In genomic region chr1:172658871-172659453, GRCh38 we compare ENCODE assay signal across 10 cellular contexts. TPM values are rescaled to one million over a fixed set of nuclear protein-coding genes. Genes with fewer than 3 reads are reported as not detected.
DNase-seq lines count a peak whose midpoint lies in the region; ATAC-seq and TF ChIP-seq lines count a peak whose summit lies in the region.
"Had no signal": no experiment of that assay in that cellular context is flagged by ENCODE, and none has a peak within 500 bp of the region (broad histone marks: within the 10 kb centered on the region; RNA-seq: fewer than 3 reads in every experiment).

Gene FASLG, plus strand, starts transcription at chr1:172659103. Its CDS starts 99 bp downstream, at chr1:172659202.

- H3K36me3 Mint-ChIP-seq in T-helper 1 cell treated with Interleukin-12 subunit alpha and Interleukin-12 subunit beta and Interleukin-4 antibody, amounts not matched to agents 30 μg/mL and 1 μg/mL, for 36 hours (ENCODE audit: low read depth) = peaks cover 13% of the 10 kb centered on the region

- peaks cover 4% of the 10 kb centered on the region for H3K27me3 Mint-ChIP-seq in T-helper 1 cell treated with Interleukin-12 subunit alpha and Interleukin-12 subunit beta and Interleukin-4 antibody, amounts not matched to agents 30 μg/mL and 1 μg/mL, for 36 hours (ENCODE audit: low read depth)

- in situ Hi-C loops in G401 (cut with HindIII; ENCODE audit: low sequenced_read_pairs) = no loop called here

- H3K9me3 Mint-ChIP-seq in T-helper 1 cell treated with Interleukin-12 subunit alpha and Interleukin-12 subunit beta and Interleukin-4 antibody, amounts not matched to agents 30 μg/mL and 1 μg/mL, for 36 hours = peaks cover 4% of the 10 kb centered on the region

- peak within 1 kb of the TSS; percentile 28 for H3K4me3 ChIP-seq in lower lobe of right lung
- H3K4me3 ChIP-seq: sigmoid colon had no signal

- peaks cover 63% of the 10 kb centered on the region for H3K4me1 Mint-ChIP-seq in T-helper 1 cell treated with Interleukin-12 subunit alpha and Interleukin-12 subunit beta and Interleukin-4 antibody, amounts not matched to agents 30 μg/mL and 1 μg/mL, for 36 hours (ENCODE audit: low read depth)

- H3K36me3 ChIP-seq in lower lobe of right lung = no peaks in the 10 kb centered on the region
- H3K36me3 ChIP-seq: left lung, sigmoid colon had no signal

- DNase-seq in activated T-cell treated with anti-CD3 and anti-CD28 coated beads, Interleukin-2, amount 50 U/mL, for 1 hour = peak; percentile 49
- no peak for DNase-seq in lower lobe of right lung
- peak; percentile 32 for DNase-seq in stimulated activated CD8-positive, alpha-beta memory T cell treated with anti-CD3 and anti-CD28 coated beads, Interleukin-7, amount 100 ng/mL, for 24 hours (ENCODE audit: low read depth)
- DNase-seq in erythroblast (lab: John Stamatoyannopoulos, UW) = no peak
- no peak for DNase-seq in inferior parietal cortex (ENCODE audit: extremely low spot score)
- no peak for DNase-seq in G401 (ENCODE audit: low spot score)
- DNase-seq: sigmoid colon had no signal

- peak within 1 kb of the TSS; percentile 46 for H3K27ac ChIP-seq in lower lobe of right lung
- H3K27ac ChIP-seq: sigmoid colon had no signal

- H3K27me3 ChIP-seq in lower lobe of right lung (ENCODE audit: low read depth) = no peaks in the 10 kb centered on the region
- H3K27me3 ChIP-seq: left lung, sigmoid colon had no signal

- no peak for TF ChIP-seq POLR2A in erythroblast (IDR thresholded peaks at IDR 0.05; ENCODE audit: low read length)

- intact Hi-C loops in lower lobe of right lung (cut with DNase I) = no loop called here

- H3K4me3 Mint-ChIP-seq in T-helper 1 cell treated with Interleukin-12 subunit alpha and Interleukin-12 subunit beta and Interleukin-4 antibody, amounts not matched to agents 30 μg/mL and 1 μg/mL, for 36 hours = peak within 1 kb of the TSS; percentile 79

- H3K27ac Mint-ChIP-seq in T-helper 1 cell treated with Interleukin-12 subunit alpha and Interleukin-12 subunit beta and Interleukin-4 antibody, amounts not matched to agents 30 μg/mL and 1 μg/mL, for 36 hours = peak within 1 kb of the TSS; percentile 87

- no peaks in the 10 kb centered on the region for H3K9me3 ChIP-seq in lower lobe of right lung
- H3K9me3 ChIP-seq: left lung, sigmoid colon had no signal

- no peak for TF ChIP-seq CTCF in lower lobe of right lung (IDR thresholded peaks at IDR 0.05)

- no peaks in the 10 kb centered on the region for H3K4me1 ChIP-seq in lower lobe of right lung
- H3K4me1 ChIP-seq: sigmoid colon had no signal

- ATAC-seq in lower lobe of right lung (peak; percentile 34 to 47), HG03135 (IDR thresholded peaks at IDR 0.05; ENCODE audit: unreplicated experiment) (no peak)
- ATAC-seq: left lung had no signal

RNA-seq across cellular contexts. Expression of gene FASLG, which starts in this region (rescaled TPM):
- total RNA-seq in lower lobe of right lung = 1.2 TPM
- not detected in 2 replicates for total RNA-seq in G401 (2014; rRNA removed; shearing (Covaris generic))
- total RNA-seq: sigmoid colon had no signal

Comparison
In these comparisons a context has a peak if more than half of its experiments do, and no peak if none do; other contexts are left out.
1. DNase-seq: peak in activated T-cell treated with anti-CD3 and anti-CD28 coated beads, Interleukin-2, amount 50 U/mL, for 1 hour (single experiment) and stimulated activated CD8-positive, alpha-beta memory T cell treated with anti-CD3 and anti-CD28 coated beads, Interleukin-7, amount 100 ng/mL, for 24 hours (single experiment); none in lower lobe of right lung (single experiment), erythroblast (0 of 2), inferior parietal cortex (single experiment) and G401 (single experiment).